Comparison of ENCODE assay signal across 23 cellular contexts in genomic region chr2:144406111-144406788, GRCh38.
A peak's percentile ranks its signal among the peaks of the same experiment; 100 is the strongest.
DNase-seq lines count a peak whose midpoint lies in the region; ATAC-seq and TF ChIP-seq lines count a peak whose summit lies in the region.
"Had no signal": no experiment of that assay in that cellular context is flagged by ENCODE, and none has a peak within 500 bp of the region (broad histone marks: within the 10 kb centered on the region; RNA-seq: fewer than 3 reads in every experiment).

No MANE protein-coding gene starts in this region.

- BruUV-seq in IMR-90 (replicated peaks; lab: Mats Ljungman, UMichigan), result no TSS peak

- peaks cover 4% of the 10 kb centered on the region; the same call in 1 of the 2 replicates for H3K9me1 ChIP-seq in IMR-90 (ENCODE audit: insufficient read depth, low read length)

- H3K36me3 ChIP-seq in IMR-90 (ENCODE audit: control insufficient read depth, insufficient read depth, low read length), result peaks cover 14% of the 10 kb centered on the region
- peaks cover 0 to 88% (median 35%) of the 10 kb centered on the region in 6 donors for H3K36me3 ChIP-seq in spleen
- H3K36me3 ChIP-seq in effector memory CD4-positive, alpha-beta T cell (ENCODE audit: control insufficient read depth, insufficient read depth, low read length), result no peaks in the 10 kb centered on the region

- H3K4me1 Mint-ChIP-seq in activated B cell treated with CpG ODN at 0.5 μM for 24 hours, result peaks cover 28% of the 10 kb centered on the region
- peaks cover 32% of the 10 kb centered on the region for H3K4me1 Mint-ChIP-seq in mesothelial cell of epicardium

- peak overlapping the region; percentile 1; the same call in 1 of the 2 replicates for H2AK5ac ChIP-seq in IMR-90 (ENCODE audit: low read depth, low read length)

- peak overlapping the region; percentile 23; the same call in 1 of the 2 replicates for H4K5ac ChIP-seq in IMR-90 (ENCODE audit: low read depth, low read length)

- H3K27me3 ChIP-seq in IMR-90 (ENCODE audit: control insufficient read depth, insufficient read depth, low read length) (no peaks in the 10 kb centered on the region), spleen (replicated peaks in 1 of 7) (no peaks in the 10 kb centered on the region)
- no peaks in the 10 kb centered on the region for H3K27me3 ChIP-seq in effector memory CD4-positive, alpha-beta T cell (replicated peaks; ENCODE audit: control insufficient read depth, insufficient read depth, low read length, poor library complexity, severe bottlenecking)
- H3K27me3 ChIP-seq: adrenal gland, SJSA1 had no signal

- no peak overlapping the region for H2BK20ac ChIP-seq in IMR-90 (ENCODE audit: low read depth, low read length)

- H4K8ac ChIP-seq in IMR-90 (ENCODE audit: low read depth in 2 of 2, low read length in 2 of 2), result no peak overlapping the region

- no peak overlapping the region for H3K27ac ChIP-seq in IMR-90 (ENCODE audit: insufficient read depth, low read length)
- H3K27ac ChIP-seq in spleen, result peak overlapping the region in 5 of 8 donors; percentile 5 to 33 (median 21)
- no peak overlapping the region for H3K27ac ChIP-seq in effector memory CD4-positive, alpha-beta T cell (ENCODE audit: insufficient read depth, low read length, poor library complexity, severe bottlenecking)
- H3K27ac ChIP-seq: PC-9, SJSA1, skin epidermis had no signal

- no peak overlapping the region for H3K4me3 ChIP-seq in IMR-90 (ENCODE audit: insufficient read depth, low read depth, low read length)
- H3K4me3 ChIP-seq in spleen, result no peak overlapping the region
- H3K4me3 ChIP-seq in effector memory CD4-positive, alpha-beta T cell (ENCODE audit: insufficient read depth, low read depth, low read length, poor library complexity, severe bottlenecking), result no peak overlapping the region
- H3K4me3 ChIP-seq: adrenal gland, PC-9, SJSA1, skin epidermis had no signal

- in situ Hi-C loops in IMR-90 (cut with MboI; ENCODE audit: low sequenced_read_pairs), result no loop called here

- TF ChIP-seq RAD21 in IMR-90 (IDR thresholded peaks at IDR 0.05; ENCODE audit: low read length), result no peak

- peaks cover 18 to 22% of the 10 kb centered on the region in 2 experiments; a peak in 2 of 4 replicates for H3K79me1 ChIP-seq in IMR-90 (ENCODE audit: low read depth in 1 of 2, low read length in 2 of 2)

- intact Hi-C loops in IMR-90 (cut with micrococcal nuclease), result no loop called here
- intact Hi-C loops in activated B cell treated with CpG ODN at 0.5 μM for 24 hours (cut with micrococcal nuclease), result loop anchor here (1.0 to 10.0 kb wide), 2 partner anchors 8 to 471 kb away; no protein-coding TSS in a partner anchor
- intact Hi-C loops in spleen (cut with DNase I; ENCODE audit: low total_unique reads), result no loop called here

- dilution Hi-C loops in IMR-90 (cut with HindIII; ENCODE audit: low sequenced_read_pairs, unreplicated experiment), result no loop called here

- DNase-seq in IMR-90 (no peak), activated B cell treated with CpG ODN at 0.5 μM for 24 hours (no peak), mesothelial cell of epicardium (ENCODE audit: low spot score in 2 of 2, unreplicated experiment in 2 of 2) (no peak), spleen (no peak), NCI-H1436 treated with DMSO at 0.1 percent for 48 hours (lab: John Stamatoyannopoulos, UW) (no peak), NCI-H2171 treated with DMSO at 0.1 percent for 48 hours (lab: John Stamatoyannopoulos, UW) (no peak)
- no peak for DNase-seq in effector memory CD4-positive, alpha-beta T cell
- DNase-seq: activated CD4-positive, CD25-positive, alpha-beta regulatory T cell treated with anti-CD3 and anti-CD28 coated beads, Interleukin-2, amount 50 U/mL, for 72 hours; adrenal gland; endodermal cell; GF-D8; Kasumi-1; mesendoderm; NCI-H1417; NCI-H2171; NCI-H82; nucleus accumbens; PC-9; stimulated activated CD4-positive, alpha-beta T cell treated with anti-CD3 and anti-CD28 coated beads, Interleukin-4, amount 100 ng/mL, for 4 hours; T-helper 9 cell had no signal

- H3K9me3 ChIP-seq in IMR-90 (ENCODE audit: control insufficient read depth, insufficient read depth, low read length) (no peaks in the 10 kb centered on the region), spleen (no peaks in the 10 kb centered on the region)
- no peaks in the 10 kb centered on the region for H3K9me3 ChIP-seq in effector memory CD4-positive, alpha-beta T cell (ENCODE audit: control insufficient read depth, low read length)
- H3K9me3 ChIP-seq: adrenal gland, SJSA1 had no signal

- ATAC-seq in IMR-90 (ENCODE audit: low read depth), result no peak
- ATAC-seq in activated B cell treated with CpG ODN at 0.5 μM for 24 hours (ENCODE audit: low read depth), result no peak
- ATAC-seq in HG03159 (IDR thresholded peaks at IDR 0.05; ENCODE audit: unreplicated experiment), result no peak

- H3K9me3 Mint-ChIP-seq in activated B cell treated with CpG ODN at 0.5 μM for 24 hours (no peaks in the 10 kb centered on the region), mesothelial cell of epicardium (peaks cover 3% of the 10 kb centered on the region)
- H3K9me3 Mint-ChIP-seq: endodermal cell had no signal

- no peak overlapping the region for H3K18ac ChIP-seq in IMR-90 (ENCODE audit: low read depth, low read length)

- 83% methylated on average over 2 of the region's 4 CpGs; no CpG with 5 or more reads in 1 of the 2 experiments for WGBS in IMR-90 (ENCODE audit: extremely low coverage in 2 of 2, insufficient read length in 1 of 2), 2 experiments
- WGBS in spleen, 5 donors, result 70 to 82% (median 74%) methylated on average over 4 of the region's 4 CpGs

- CTCF ChIA-PET in IMR-90 (lab: Yijun Ruan, JAX) (interaction anchor here (0.6 to 1.1 kb wide), 2 partner anchors 177 to 542 kb away, joined by 3 read pairs; no protein-coding TSS in a partner anchor), activated B cell treated with CpG ODN at 0.5 μM for 24 hours (lab: Charles Lee) (no interaction called here)

- H2BK120ac ChIP-seq in IMR-90 (ENCODE audit: low read depth, low read length), result no peak overlapping the region

- H3K4ac ChIP-seq in IMR-90 (ENCODE audit: low read depth, low read length), result no peak overlapping the region; the same call in 1 of the 2 replicates

- H3K27ac Mint-ChIP-seq in activated B cell treated with CpG ODN at 0.5 μM for 24 hours (peak overlapping the region; percentile 2), mesothelial cell of epicardium (peak overlapping the region; percentile 51)
- H3K27ac Mint-ChIP-seq: endodermal cell had no signal

- H3K36me3 Mint-ChIP-seq in activated B cell treated with CpG ODN at 0.5 μM for 24 hours (ENCODE audit: low read depth) (peaks cover 77% of the 10 kb centered on the region), mesothelial cell of epicardium (peaks cover 41% of the 10 kb centered on the region)

- H3K4me1 ChIP-seq in IMR-90 (ENCODE audit: control insufficient read depth, insufficient read depth, low read length) (peaks cover 12% of the 10 kb centered on the region), spleen (peaks cover 0 to 55% (median 24%) of the 10 kb centered on the region in 6 donors)
- H3K4me1 ChIP-seq in effector memory CD4-positive, alpha-beta T cell (ENCODE audit: control insufficient read depth, insufficient read depth, low read length, poor library complexity, severe bottlenecking), result no peaks in the 10 kb centered on the region

- H3K4me2 ChIP-seq in IMR-90 (ENCODE audit: low read depth, low read length), result no peak overlapping the region
- H3K4me2 ChIP-seq: PC-9 had no signal

- no peak overlapping the region for H3K23ac ChIP-seq in IMR-90 (ENCODE audit: low read depth, low read length)

- H3K27me3 Mint-ChIP-seq in activated B cell treated with CpG ODN at 0.5 μM for 24 hours, result no peaks in the 10 kb centered on the region
- H3K27me3 Mint-ChIP-seq in mesothelial cell of epicardium (ENCODE audit: low read depth), result no peaks in the 10 kb centered on the region

- H4K91ac ChIP-seq in IMR-90 (ENCODE audit: insufficient read depth, low read depth, low read length), result no peak overlapping the region

- no peak overlapping the region for H3K56ac ChIP-seq in IMR-90 (ENCODE audit: extremely low read depth, insufficient read depth, low read length)

- POLR2A ChIA-PET in IMR-90 (lab: Charles Lee; ENCODE audit: unreplicated experiment) (no interaction called here), activated B cell treated with CpG ODN at 0.5 μM for 24 hours (lab: Charles Lee) (interaction anchor here (0.6 to 1.1 kb wide), 2 partner anchors 43 to 717 kb away, joined by 3 to 5 read pairs; no protein-coding TSS in a partner anchor)

- no peak overlapping the region for H3K9ac ChIP-seq in IMR-90 (ENCODE audit: low read depth, low read length)

- H4K20me1 ChIP-seq in IMR-90 (ENCODE audit: insufficient read depth, low read length), result no peaks in the 10 kb centered on the region

- H2BK15ac ChIP-seq in IMR-90 (ENCODE audit: low read depth, low read length), result no peak overlapping the region

- no peak overlapping the region for H2BK5ac ChIP-seq in IMR-90 (ENCODE audit: low read depth, low read length, poor library complexity, severe bottlenecking)

- H3K14ac ChIP-seq in IMR-90 (replicated peaks; ENCODE audit: low read depth, low read length), result peak overlapping the region; percentile 37; the same call in 1 of the 2 replicates

- no peak overlapping the region for H3K4me3 Mint-ChIP-seq in activated B cell treated with CpG ODN at 0.5 μM for 24 hours
- no peak overlapping the region for H3K4me3 Mint-ChIP-seq in mesothelial cell of epicardium
- H3K4me3 Mint-ChIP-seq: endodermal cell had no signal

- TF ChIP-seq POLR2A in IMR-90 (IDR thresholded peaks at IDR 0.05; ENCODE audit: low read depth, low read length), result no peak
- TF ChIP-seq POLR2A in spleen (IDR thresholded peaks at IDR 0.05), result no peak

- H2AK9ac ChIP-seq in IMR-90 (replicated peaks; ENCODE audit: low read depth, low read length, poor library complexity), result no peak overlapping the region

- H2AFZ ChIP-seq in IMR-90 (replicated peaks; ENCODE audit: low read length, poor library complexity), result no peak overlapping the region
- H2AFZ ChIP-seq: PC-9 had no signal

- TF ChIP-seq CTCF in IMR-90 (conservative IDR thresholded peaks at IDR 0.05; ENCODE audit: low read depth, low read length) (no peak), activated B cell treated with CpG ODN at 0.5 μM for 24 hours (IDR thresholded peaks at IDR 0.05) (no peak), mesothelial cell of epicardium (IDR thresholded peaks at IDR 0.05; ENCODE audit: unreplicated experiment) (no peak), spleen (IDR thresholded peaks at IDR 0.05 in 8 of 11, conservative IDR thresholded peaks at IDR 0.05 in 3 of 11) (no peak)

TF ChIP-seq in IMR-90, 13 proteins besides CTCF, POLR2A, EP300 and RAD21 (continues in another document):
- TF ChIP-seq, protein P1, sequence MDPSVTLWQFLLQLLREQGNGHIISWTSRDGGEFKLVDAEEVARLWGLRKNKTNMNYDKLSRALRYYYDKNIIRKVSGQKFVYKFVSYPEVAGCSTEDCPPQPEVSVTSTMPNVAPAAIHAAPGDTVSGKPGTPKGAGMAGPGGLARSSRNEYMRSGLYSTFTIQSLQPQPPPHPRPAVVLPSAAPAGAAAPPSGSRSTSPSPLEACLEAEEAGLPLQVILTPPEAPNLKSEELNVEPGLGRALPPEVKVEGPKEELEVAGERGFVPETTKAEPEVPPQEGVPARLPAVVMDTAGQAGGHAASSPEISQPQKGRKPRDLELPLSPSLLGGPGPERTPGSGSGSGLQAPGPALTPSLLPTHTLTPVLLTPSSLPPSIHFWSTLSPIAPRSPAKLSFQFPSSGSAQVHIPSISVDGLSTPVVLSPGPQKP (IDR thresholded peaks at IDR 0.05; ENCODE audit: borderline replicate concordance, low read depth, low read length), result no peak
- no peak for TF ChIP-seq NFE2L2 (IDR thresholded peaks at IDR 0.05; ENCODE audit: low read depth, low read length)

Comparison
In these comparisons a context has a peak if more than half of its experiments do, and no peak if none do; other contexts are left out.
1. H3K27ac ChIP-seq: peak in spleen (5 of 8); none in IMR-90 (single experiment) and effector memory CD4-positive, alpha-beta T cell (single experiment).